1 cellular context compared by ENCODE assay signal in genomic region chr5:1538276-1538675, GRCh38.
TF ChIP-seq lines count a peak whose summit lies in the region.

No MANE protein-coding gene starts in this region.

TF ChIP-seq in SK-N-SH, 30 proteins besides CTCF, POLR2A, EP300 and RAD21 (continued from another document):
- no peak for TF ChIP-seq RCOR1 (IDR thresholded peaks at IDR 0.05; ENCODE audit: low read length)
